Comparison of ENCODE assay signal across 6 cellular contexts in the genomic region with DNA sequence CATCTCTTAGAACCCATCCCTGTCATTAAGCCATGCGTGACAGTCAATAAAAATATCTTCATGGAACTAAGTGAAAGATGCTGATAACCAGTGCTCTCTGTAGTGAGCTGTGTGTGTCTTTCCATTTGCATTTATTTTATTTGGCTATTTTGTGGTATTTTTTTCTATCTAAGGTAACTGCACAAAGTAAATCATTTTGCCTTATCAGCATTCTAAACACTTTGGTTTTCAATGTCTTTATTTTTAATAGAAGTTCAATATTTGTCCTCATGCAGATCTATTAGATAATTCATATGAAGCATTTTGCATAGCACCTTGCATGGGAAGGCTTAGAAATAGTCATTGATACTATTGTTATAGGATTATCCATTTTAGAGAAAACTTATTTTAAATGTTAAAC.
"Had no signal": no experiment of that assay in that cellular context is flagged by ENCODE, and none has a peak within 500 bp of the region (broad histone marks: within the 10 kb centered on the region; RNA-seq: fewer than 3 reads in every experiment).

No MANE protein-coding gene starts in this region.

- H3K9ac ChIP-seq: KMS-11 had no signal

- H3K4me2 ChIP-seq: KMS-11 had no signal

- DNase-seq: Kasumi-1, KBM-7, KG1 had no signal

- H3K27ac ChIP-seq: HL-60, KMS-11 had no signal

- FAIRE-seq: HTR-8/SVneo had no signal
